Comparison of ENCODE assay signal across 23 cellular contexts in genomic region chr15:84988909-84989644, GRCh38. TPM values are rescaled to one million over a fixed set of nuclear protein-coding genes. Genes with fewer than 3 reads are reported as not detected.
A peak's percentile ranks its signal among the peaks of the same experiment; 100 is the strongest.
DNase-seq lines count a peak whose midpoint lies in the region; ATAC-seq and TF ChIP-seq lines count a peak whose summit lies in the region.
"Had no signal": no experiment of that assay in that cellular context is flagged by ENCODE, and none has a peak within 500 bp of the region (broad histone marks: within the 10 kb centered on the region; RNA-seq: fewer than 3 reads in every experiment).

No MANE protein-coding gene starts in this region.

- no peak overlapping the region for H3K27ac ChIP-seq in BLaER1 treated with 17β-estradiol and CSF1 and Interleukin-3, amounts not matched to agents 10 nM and 100 nM
- H3K27ac ChIP-seq in stomach, result peak overlapping the region in 2 of 5 donors; percentile 22 to 47
- H3K27ac ChIP-seq: left lung, neutrophil, SK-N-MC, uterus had no signal

- WGBS in stomach, 5 donors, result 49 to 68% (median 61%) methylated on average over 2 of the region's 2 CpGs

- intact Hi-C loops in stomach (cut with DNase I; ENCODE audit: low total_unique reads), result no loop called here

- TF ChIP-seq CTCF in epithelial cell of esophagus (IDR thresholded peaks at IDR 0.05; ENCODE audit: insufficient read depth, low read depth, low read length, missing control alignments) (no peak), stomach (IDR thresholded peaks at IDR 0.05) (no peak)

- peak; percentile 14 for ATAC-seq in T-helper 17 cell
- ATAC-seq: HepG2, left lung had no signal

- peaks cover 6% of the 10 kb centered on the region for H3K36me3 Mint-ChIP-seq in T-helper 1 cell treated with Interleukin-12 subunit alpha and Interleukin-12 subunit beta and Interleukin-4 antibody, amounts not matched to agents 30 μg/mL and 1 μg/mL, for 36 hours (ENCODE audit: low read depth)
- no peaks in the 10 kb centered on the region for H3K36me3 Mint-ChIP-seq in T-helper 17 cell (ENCODE audit: low read depth)

- H3K27ac Mint-ChIP-seq in T-helper 1 cell treated with Interleukin-12 subunit alpha and Interleukin-12 subunit beta and Interleukin-4 antibody, amounts not matched to agents 30 μg/mL and 1 μg/mL, for 36 hours, result peak overlapping the region; percentile 57
- peak overlapping the region; percentile 93 for H3K27ac Mint-ChIP-seq in T-helper 17 cell

- DNase-seq in T-helper 1 cell (no peak), T-helper 17 cell (no peak), epithelial cell of esophagus (ENCODE audit: low read depth) (peak; percentile 66), stomach (no peak), COLO668 (lab: John Stamatoyannopoulos, UW; ENCODE audit: unreplicated experiment) (no peak), DMS53 treated with DMSO at 0.1 percent for 48 hours (lab: John Stamatoyannopoulos, UW; ENCODE audit: unreplicated experiment) (no peak)
- DNase-seq: 8988T; activated CD4-positive, alpha-beta T cell treated with anti-CD3 and anti-CD28 coated beads for 48 hours; BE2C; left lung; MM.1S; NCI-H187 treated with DMSO at 0.1 percent for 48 hours; NCI-H226; Peyer's patch; stimulated activated CD4-positive, alpha-beta T cell treated with anti-CD3 and anti-CD28 coated beads, Interleukin-4, amount 100 ng/mL, for 24 hours; uterus had no signal

- TF ChIP-seq EP300 in stomach (IDR thresholded peaks at IDR 0.05), result no peak

- H3K9ac ChIP-seq in BLaER1 treated with 17β-estradiol and CSF1 and Interleukin-3, amounts not matched to agents 10 nM and 100 nM, result no peak overlapping the region

- 0 out of 22 replicates have a peak, but pooled peaks cover 0 to 5% (median 0%) of the 10 kb centered on the region in 11 experiments for H3K36me3 ChIP-seq in BLaER1 treated with 17β-estradiol and CSF1 and Interleukin-3, amounts not matched to agents 10 nM and 100 nM
- H3K36me3 ChIP-seq in stomach, result no peaks in the 10 kb centered on the region
- H3K36me3 ChIP-seq: BE2C, left lung, neutrophil, Peyer's patch, uterus had no signal

- H3K4me2 ChIP-seq in BLaER1 treated with 17β-estradiol and CSF1 and Interleukin-3, amounts not matched to agents 10 nM and 100 nM, result peak overlapping the region; percentile 4 to 84 (median 55); a peak in 18 of 22 replicates
- H3K4me2 ChIP-seq: smooth muscle cell had no signal

- peak overlapping the region; percentile 21 for H3K4me3 Mint-ChIP-seq in T-helper 1 cell treated with Interleukin-12 subunit alpha and Interleukin-12 subunit beta and Interleukin-4 antibody, amounts not matched to agents 30 μg/mL and 1 μg/mL, for 36 hours
- peak overlapping the region; percentile 79 for H3K4me3 Mint-ChIP-seq in T-helper 17 cell
- H3K4me3 Mint-ChIP-seq: central memory CD8-positive, alpha-beta T cell had no signal

- peaks cover 39% of the 10 kb centered on the region for H3K4me1 Mint-ChIP-seq in T-helper 1 cell treated with Interleukin-12 subunit alpha and Interleukin-12 subunit beta and Interleukin-4 antibody, amounts not matched to agents 30 μg/mL and 1 μg/mL, for 36 hours (ENCODE audit: low read depth)
- peaks cover 51% of the 10 kb centered on the region for H3K4me1 Mint-ChIP-seq in T-helper 17 cell

- H3K9me3 Mint-ChIP-seq in T-helper 1 cell treated with Interleukin-12 subunit alpha and Interleukin-12 subunit beta and Interleukin-4 antibody, amounts not matched to agents 30 μg/mL and 1 μg/mL, for 36 hours, result no peaks in the 10 kb centered on the region
- H3K9me3 Mint-ChIP-seq: central memory CD8-positive, alpha-beta T cell had no signal

- H3K9me3 ChIP-seq in BLaER1 treated with 17β-estradiol and CSF1 and Interleukin-3, amounts not matched to agents 10 nM and 100 nM (replicated peaks in 1 of 11), result peaks cover 0 to 4% (median 0%) of the 10 kb centered on the region in 11 experiments; a peak in 1 of 22 replicates
- H3K9me3 ChIP-seq in T-helper 17 cell (ENCODE audit: control insufficient read depth, low read length, poor library complexity, severe bottlenecking), result no peaks in the 10 kb centered on the region
- no peaks in the 10 kb centered on the region for H3K9me3 ChIP-seq in stomach
- H3K9me3 ChIP-seq: BE2C, left lung, neutrophil, Peyer's patch, uterus had no signal

- no peak for TF ChIP-seq POLR2A in stomach (IDR thresholded peaks at IDR 0.05)

- H3K4me1 ChIP-seq in BLaER1 treated with 17β-estradiol and CSF1 and Interleukin-3, amounts not matched to agents 10 nM and 100 nM, result peaks cover 46 to 74% (median 58%) of the 10 kb centered on the region in 10 experiments
- H3K4me1 ChIP-seq in stomach, result peaks cover 12 to 97% (median 59%) of the 10 kb centered on the region in 4 donors
- H3K4me1 ChIP-seq: BE2C had no signal

- peaks cover 3 to 95% (median 28%) of the 10 kb centered on the region in 11 experiments; a peak in 18 of 22 replicates for H4K20me1 ChIP-seq in BLaER1 treated with 17β-estradiol and CSF1 and Interleukin-3, amounts not matched to agents 10 nM and 100 nM

- H3K4me3 ChIP-seq in BLaER1 treated with 17β-estradiol and CSF1 and Interleukin-3, amounts not matched to agents 10 nM and 100 nM, result no peak overlapping the region
- no peak overlapping the region for H3K4me3 ChIP-seq in epithelial cell of esophagus (ENCODE audit: low read length)
- no peak overlapping the region for H3K4me3 ChIP-seq in stomach
- H3K4me3 ChIP-seq: left lung, Peyer's patch, SK-N-MC, smooth muscle cell, uterus had no signal

- H3K27me3 ChIP-seq in BLaER1 treated with 17β-estradiol and CSF1 and Interleukin-3, amounts not matched to agents 10 nM and 100 nM, result peaks cover 0 to 15% (median 9%) of the 10 kb centered on the region in 11 experiments; a peak in 19 of 22 replicates
- no peaks in the 10 kb centered on the region for H3K27me3 ChIP-seq in stomach
- H3K27me3 ChIP-seq: BE2C, left lung, neutrophil, Peyer's patch, uterus had no signal

- no peaks in the 10 kb centered on the region for H3K27me3 Mint-ChIP-seq in T-helper 1 cell treated with Interleukin-12 subunit alpha and Interleukin-12 subunit beta and Interleukin-4 antibody, amounts not matched to agents 30 μg/mL and 1 μg/mL, for 36 hours (ENCODE audit: low read depth)
- H3K27me3 Mint-ChIP-seq in T-helper 17 cell, result no peaks in the 10 kb centered on the region
- H3K27me3 Mint-ChIP-seq: central memory CD8-positive, alpha-beta T cell had no signal

RNA-seq across cellular contexts. Expression of gene PDE8A, which starts 7.4 kb away (rescaled TPM):
- total RNA-seq in T-helper 17 cell (10 to 100 TPM; 40.7 to 44.2 TPM), stomach (10 to 100 TPM; 22.2 to 85.9 (median 58.8) TPM)
- 10 to 100 TPM; 15.6 to 19.2 (median 16.7) TPM for polyA plus RNA-seq in stomach
